Comparison of ENCODE assay signal across 8 cellular contexts in genomic region chr2:54657664-54658083, GRCh38.
DNase-seq lines count a peak whose midpoint lies in the region; ATAC-seq, FAIRE-seq and TF ChIP-seq lines count a peak whose summit lies in the region.

No MANE protein-coding gene starts in this region.

- H3K4me3 ChIP-seq in GM23338, result no peak overlapping the region
- H3K4me3 ChIP-seq in astrocyte (ENCODE audit: insufficient read depth, low read depth, low read length), result no peak overlapping the region
- H3K4me3 ChIP-seq in kidney epithelial cell (ENCODE audit: low read depth, low read length), result no peak overlapping the region

- TF ChIP-seq CTCF in GM23338 (conservative IDR thresholded peaks at IDR 0.05; ENCODE audit: low read depth in 2 of 2) (peak; percentile 67 to 68), astrocyte (IDR thresholded peaks at IDR 0.05; ENCODE audit: insufficient read depth, low read depth, low read length) (peak; percentile 42), kidney epithelial cell (IDR thresholded peaks at IDR 0.05; ENCODE audit: insufficient read depth, low read length, poor library complexity, severe bottlenecking) (peak; percentile 62)

- H3K4me2 ChIP-seq in GM23338 (no peak overlapping the region), astrocyte (ENCODE audit: low read length) (no peak overlapping the region)

- H3K27me3 Mint-ChIP-seq in GM23338 (ENCODE audit: insufficient read depth, low read depth, poor library complexity) (peaks cover 4% of the 10 kb centered on the region), astrocyte (ENCODE audit: low read depth, unreplicated experiment) (no peaks in the 10 kb centered on the region)

- no peak overlapping the region for H3K27ac ChIP-seq in GM23338 (ENCODE audit: low read depth)
- H3K27ac ChIP-seq in astrocyte (ENCODE audit: low read depth, low read length), result no peak overlapping the region

- no peaks in the 10 kb centered on the region for H3F3A ChIP-seq in GM23338 (replicated peaks; ENCODE audit: low read depth)

- H3K79me2 ChIP-seq in GM23338 (replicated peaks; ENCODE audit: insufficient read depth) (no peaks in the 10 kb centered on the region), astrocyte (ENCODE audit: insufficient read depth, low read length) (peaks cover 8% of the 10 kb centered on the region)

- H2AFZ ChIP-seq in GM23338 (no peak overlapping the region), astrocyte (ENCODE audit: low read depth, low read length) (no peak overlapping the region)

- H3K36me3 Mint-ChIP-seq in GM23338 (ENCODE audit: low read depth) (peaks cover 90% of the 10 kb centered on the region), astrocyte (ENCODE audit: low read depth, unreplicated experiment) (peaks cover 35% of the 10 kb centered on the region)

- FAIRE-seq in RCC 7860 (lab: Jason Lieb, UNC) (peak; percentile 28), astrocyte (lab: Jason Lieb, UNC) (no peak)

- no peaks in the 10 kb centered on the region for H3K4me1 ChIP-seq in GM23338 (ENCODE audit: insufficient read depth)
- H3K4me1 ChIP-seq in astrocyte (ENCODE audit: insufficient read depth, low read length), result peaks cover 10% of the 10 kb centered on the region

- no peak overlapping the region for H3K9ac ChIP-seq in astrocyte (ENCODE audit: low read length)

- peak; percentile 78 for DNase-seq in DMS53 (lab: John Stamatoyannopoulos, UW)
- peak; percentile 79 for DNase-seq in GM23338 (ENCODE audit: low spot score)
- peak; percentile 29 for DNase-seq in RCC 7860 (ENCODE audit: low spot score)
- no peak for DNase-seq in astrocyte (ENCODE audit: low read depth)
- no peak for DNase-seq in kidney epithelial cell (ENCODE audit: low read depth)
- DNase-seq in stimulated activated CD8-positive, alpha-beta memory T cell treated with anti-CD3 and anti-CD28 coated beads, Interleukin-4, amount 100 ng/mL, for 24 hours (ENCODE audit: low read depth), result peak; percentile 22
- no peak for DNase-seq in NCI-H526 treated with DMSO at 0.1 percent for 48 hours (lab: John Stamatoyannopoulos, UW)

- H3K27me3 ChIP-seq in GM23338 (ENCODE audit: insufficient read depth), result no peaks in the 10 kb centered on the region
- H3K27me3 ChIP-seq in astrocyte (ENCODE audit: insufficient read depth, low read length), result no peaks in the 10 kb centered on the region
- H3K27me3 ChIP-seq in kidney epithelial cell (ENCODE audit: control insufficient read depth, insufficient read depth, low read length), result no peaks in the 10 kb centered on the region

- H3K4me3 Mint-ChIP-seq in GM23338, result no peak overlapping the region
- H3K4me3 Mint-ChIP-seq in astrocyte (ENCODE audit: unreplicated experiment), result peak overlapping the region; percentile 68

- no peaks in the 10 kb centered on the region for H3K9me3 ChIP-seq in astrocyte (ENCODE audit: insufficient read depth, low read depth, low read length)

- H3K9me3 Mint-ChIP-seq in GM23338 (no peaks in the 10 kb centered on the region), astrocyte (ENCODE audit: unreplicated experiment) (no peaks in the 10 kb centered on the region)

- no peak overlapping the region for H3K27ac Mint-ChIP-seq in GM23338
- H3K27ac Mint-ChIP-seq in astrocyte (ENCODE audit: unreplicated experiment), result peak overlapping the region; percentile 58

- H3K36me3 ChIP-seq in GM23338 (ENCODE audit: insufficient read depth), result peaks cover 71% of the 10 kb centered on the region
- peaks cover 74% of the 10 kb centered on the region for H3K36me3 ChIP-seq in astrocyte (ENCODE audit: insufficient read depth, low read length)
- H3K36me3 ChIP-seq in kidney epithelial cell (ENCODE audit: control insufficient read depth, insufficient read depth, low read length), result peaks cover 6% of the 10 kb centered on the region

- H3K4me1 Mint-ChIP-seq in GM23338, result 0 out of 3 replicates have a peak, but pooled peaks cover 4% of the 10 kb centered on the region
- H3K4me1 Mint-ChIP-seq in astrocyte (ENCODE audit: low read depth, unreplicated experiment), result peaks cover 22% of the 10 kb centered on the region

- H4K20me1 ChIP-seq in GM23338 (replicated peaks; ENCODE audit: insufficient read depth) (peaks cover 10% of the 10 kb centered on the region; the same call in 1 of the 2 replicates), astrocyte (ENCODE audit: insufficient read depth, low read length) (peaks cover 63% of the 10 kb centered on the region)

- no peaks in the 10 kb centered on the region for H3K9me2 ChIP-seq in GM23338 (ENCODE audit: insufficient read depth)

- ATAC-seq in GM23338 (peak; percentile 92), GM19328 (IDR thresholded peaks at IDR 0.05; ENCODE audit: unreplicated experiment) (no peak)

TF ChIP-seq in GM23338, 12 proteins besides CTCF, POLR2A, EP300 and RAD21 (continues in another document):
- no peak for TF ChIP-seq ZNF331 (CRISPR knock-in tag; IDR thresholded peaks at IDR 0.05; ENCODE audit: low read depth)
- TF ChIP-seq ZNF462 (CRISPR knock-in tag; IDR thresholded peaks at IDR 0.05), result no peak
- TF ChIP-seq CREB1 (CRISPR knock-in tag; IDR thresholded peaks at IDR 0.05; ENCODE audit: low read depth), result no peak
- TF ChIP-seq EZH2phosphoT487 (IDR thresholded peaks at IDR 0.05; ENCODE audit: unreplicated experiment), result no peak
- TF ChIP-seq ETS1 (IDR thresholded peaks at IDR 0.05), result no peak
- TF ChIP-seq JUNB (IDR thresholded peaks at IDR 0.05; ENCODE audit: unreplicated experiment), result no peak
- TF ChIP-seq NANOG (IDR thresholded peaks at IDR 0.05; ENCODE audit: borderline replicate concordance), result no peak
- TF ChIP-seq EZH2 (IDR thresholded peaks at IDR 0.05; ENCODE audit: low read depth, unreplicated experiment), result no peak
- no peak for TF ChIP-seq ZNF114 (CRISPR knock-in tag; IDR thresholded peaks at IDR 0.05)

Comparison
In these comparisons a context has a peak if more than half of its experiments do, and no peak if none do; other contexts are left out.
1. DNase-seq: peak in DMS53 (single experiment), GM23338 (single experiment), RCC 7860 (single experiment) and stimulated activated CD8-positive, alpha-beta memory T cell treated with anti-CD3 and anti-CD28 coated beads, Interleukin-4, amount 100 ng/mL, for 24 hours (single experiment); none in astrocyte (single experiment), kidney epithelial cell (single experiment) and NCI-H526 treated with DMSO at 0.1 percent for 48 hours (single experiment).
2. Peak in every context shown above with its lines, with median percentiles within 50 percentile points of each other: CTCF ChIP-seq.